ENCODE assay signal across 34 cellular contexts in genomic region chr6:168263351-168263905, GRCh38. TPM values are rescaled to one million over a fixed set of nuclear protein-coding genes. Genes with fewer than 3 reads are reported as not detected.
"Had no signal": no experiment of that assay in that cellular context is flagged by ENCODE, and none has a peak within 500 bp of the region (broad histone marks: within the 10 kb centered on the region; RNA-seq: fewer than 3 reads in every experiment).

No MANE protein-coding gene starts in this region.

- H3K27me3 ChIP-seq: body of pancreas, breast epithelium, MG63, Peyer's patch had no signal

- H3K9me3 Mint-ChIP-seq: activated CD4-positive, alpha-beta T cell treated with anti-CD3 and anti-CD28 coated beads, Interleukin-2, amount 10 ng/mL, durations not matched to agents 24 days and 14 days; activated CD8-positive, alpha-beta T cell treated with anti-CD3 and anti-CD28 coated beads for 36 hours; activated naive CD4-positive, alpha-beta T cell treated with anti-CD3 and anti-CD28 coated beads for 36 hours; activated naive CD4-positive, alpha-beta T cell treated with anti-CD3 and anti-CD28 coated beads, Interleukin-2, amount 50 U/mL, for 72 hours; activated T-cell treated with anti-CD3 and anti-CD28 coated beads, Interleukin-2, amount 50 U/mL, for 72 hours; activated T-helper 17 cell treated with anti-CD3 and anti-CD28 coated beads, Interleukin-2, amount 50 U/mL, for 72 hours; T-cell had no signal

- H3K4me3 Mint-ChIP-seq: activated CD4-positive, alpha-beta T cell treated with anti-CD3 and anti-CD28 coated beads, Interleukin-2, amount 10 ng/mL, durations not matched to agents 24 days and 14 days; activated CD8-positive, alpha-beta T cell treated with anti-CD3 and anti-CD28 coated beads for 36 hours; activated naive CD4-positive, alpha-beta T cell treated with anti-CD3 and anti-CD28 coated beads for 36 hours; activated T-cell treated with anti-CD3 and anti-CD28 coated beads, Interleukin-2, amount 50 U/mL, for 72 hours; activated T-helper 17 cell treated with anti-CD3 and anti-CD28 coated beads, Interleukin-2, amount 50 U/mL, for 72 hours; T-cell; T-helper 17 cell had no signal

- H3K27ac Mint-ChIP-seq: activated CD4-positive, alpha-beta T cell treated with anti-CD3 and anti-CD28 coated beads, Interleukin-2, amount 10 ng/mL, durations not matched to agents 24 days and 14 days; activated CD8-positive, alpha-beta T cell treated with anti-CD3 and anti-CD28 coated beads for 36 hours; activated naive CD4-positive, alpha-beta T cell treated with anti-CD3 and anti-CD28 coated beads for 36 hours; activated naive CD4-positive, alpha-beta T cell treated with anti-CD3 and anti-CD28 coated beads, Interleukin-2, amount 50 U/mL, for 72 hours; activated T-cell treated with anti-CD3 and anti-CD28 coated beads, Interleukin-2, amount 50 U/mL, for 72 hours; activated T-helper 17 cell treated with anti-CD3 and anti-CD28 coated beads, Interleukin-2, amount 50 U/mL, for 72 hours; T-cell; T-helper 17 cell had no signal

- DNase-seq: activated CD4-positive, alpha-beta T cell treated with anti-CD3 and anti-CD28 coated beads, Interleukin-2, amount 10 ng/mL, durations not matched to agents 24 days and 14 days; activated CD4-positive, alpha-beta T cell treated with anti-CD3 and anti-CD28 coated beads, Interleukin-2, amount 50 U/mL, for 4 hours; activated CD8-positive, alpha-beta T cell treated with anti-CD3 and anti-CD28 coated beads for 36 hours; activated gamma-delta T cell treated with Interleukin-2 at 50 U/mL for 16 hours; activated naive CD4-positive, alpha-beta T cell treated with anti-CD3 and anti-CD28 coated beads for 36 hours; activated T-cell treated with anti-CD3 and anti-CD28 coated beads, Interleukin-2, amount 50 U/mL, for 1 hour; activated T-cell treated with anti-CD3 and anti-CD28 coated beads, Interleukin-2, amount 50 U/mL, for 72 hours; Kasumi-1; MG63; MV-4-11; NCI-H1092; NCI-H1436 treated with DMSO at 0.1 percent for 48 hours; NCI-H1694 treated with DMSO at 0.1 percent for 48 hours; NCI-H2107; NCI-H2171; NCI-H510A; NCI-H526; NCI-H748 treated with DMSO at 0.1 percent for 48 hours; NK-92 treated with Interleukin-12 subunit alpha and Interleukin-12 subunit beta, amount 100 ng/mL, for 24 hours; PC-3; Peyer's patch; RPMI8226; SIG-M5; T-cell; T-helper 17 cell had no signal

- H3K4me1 Mint-ChIP-seq: activated CD4-positive, alpha-beta T cell treated with anti-CD3 and anti-CD28 coated beads, Interleukin-2, amount 10 ng/mL, durations not matched to agents 24 days and 14 days; activated T-helper 17 cell treated with anti-CD3 and anti-CD28 coated beads, Interleukin-2, amount 50 U/mL, for 72 hours; T-cell; T-helper 17 cell had no signal

- H3K36me3 Mint-ChIP-seq: activated naive CD4-positive, alpha-beta T cell treated with anti-CD3 and anti-CD28 coated beads, Interleukin-2, amount 50 U/mL, for 72 hours; T-cell had no signal

- H3K4me3 ChIP-seq: adrenal gland, body of pancreas, breast epithelium, MG63, Peyer's patch had no signal

- H3K4me1 ChIP-seq: adrenal gland, breast epithelium had no signal

- ATAC-seq: activated CD8-positive, alpha-beta T cell treated with anti-CD3 and anti-CD28 coated beads for 36 hours; activated naive CD4-positive, alpha-beta T cell treated with anti-CD3 and anti-CD28 coated beads, Interleukin-2, amount 50 U/mL, for 72 hours; activated T-cell treated with anti-CD3 and anti-CD28 coated beads, Interleukin-2, amount 50 U/mL, for 72 hours; activated T-helper 17 cell treated with anti-CD3 and anti-CD28 coated beads, Interleukin-2, amount 50 U/mL, for 72 hours; PC-3; SK-N-SH treated with all-trans-retinoic acid at 6 μM for 48 hours; T-cell; T-helper 17 cell had no signal

- H3K27me3 Mint-ChIP-seq: activated CD4-positive, alpha-beta T cell treated with anti-CD3 and anti-CD28 coated beads, Interleukin-2, amount 10 ng/mL, durations not matched to agents 24 days and 14 days; activated CD8-positive, alpha-beta T cell treated with anti-CD3 and anti-CD28 coated beads for 36 hours had no signal

- H3K9me3 ChIP-seq: adrenal gland, body of pancreas, breast epithelium, MG63, Peyer's patch had no signal

- H3K36me3 ChIP-seq: adrenal gland, breast epithelium, MG63, Peyer's patch had no signal

- FAIRE-seq: astrocyte had no signal

- H3K27ac ChIP-seq: adrenal gland, breast epithelium, Peyer's patch had no signal

RNA-seq across cellular contexts. Expression of gene DACT2, which starts 56.1 kb away (rescaled TPM):
- total RNA-seq: activated CD8-positive, alpha-beta memory T cell treated with anti-CD3 and anti-CD28 coated beads for 36 hours; activated CD8-positive, alpha-beta T cell treated with anti-CD3 and anti-CD28 coated beads for 36 hours; activated naive CD4-positive, alpha-beta T cell treated with anti-CD3 and anti-CD28 coated beads for 36 hours; activated naive CD4-positive, alpha-beta T cell treated with anti-CD3 and anti-CD28 coated beads, Interleukin-2, amount 50 U/mL, for 72 hours; PC-3; SK-MEL-5; T-cell; T-helper 17 cell had no signal
